In genomic region chr11:68053981-68054812, GRCh38 we compare ENCODE assay signal across 20 cellular contexts. TPM values are rescaled to one million over a fixed set of nuclear protein-coding genes. Genes with fewer than 3 reads are reported as not detected.
A peak's percentile ranks its signal among the peaks of the same experiment; 100 is the strongest.
DNase-seq lines count a peak whose midpoint lies in the region; ATAC-seq, FAIRE-seq and TF ChIP-seq lines count a peak whose summit lies in the region.
"Had no signal": no experiment of that assay in that cellular context is flagged by ENCODE, and none has a peak within 500 bp of the region (broad histone marks: within the 10 kb centered on the region; RNA-seq: fewer than 3 reads in every experiment).

No MANE protein-coding gene starts in this region.

- peaks cover 6% of the 10 kb centered on the region for H3K36me3 Mint-ChIP-seq in CD4-positive, CD25-positive, alpha-beta regulatory T cell

- H3K4me3 Mint-ChIP-seq in CD4-positive, CD25-positive, alpha-beta regulatory T cell: no peak overlapping the region

- H3K36me3 ChIP-seq in CD4-positive, CD25-positive, alpha-beta regulatory T cell (ENCODE audit: control insufficient read depth, insufficient read depth, low read length): peaks cover 28% of the 10 kb centered on the region
- H3K36me3 ChIP-seq in mucosa of descending colon (ENCODE audit: low read depth): no peaks in the 10 kb centered on the region

- peaks cover 0 to 3% (median 0%) of the 10 kb centered on the region in 7 donors for H3K9me3 Mint-ChIP-seq in CD4-positive, CD25-positive, alpha-beta regulatory T cell

- FAIRE-seq in GM12892 (lab: Jason Lieb, UNC): no peak

- H3K27me3 Mint-ChIP-seq in CD4-positive, CD25-positive, alpha-beta regulatory T cell: no peaks in the 10 kb centered on the region
- H3K27me3 Mint-ChIP-seq: progenitor cell of endocrine pancreas had no signal

- intact Hi-C loops in mucosa of descending colon (cut with DNase I, micrococcal nuclease): no loop called here

- no peak overlapping the region for H3K4me3 ChIP-seq in CD4-positive, CD25-positive, alpha-beta regulatory T cell (ENCODE audit: low read depth, low read length)
- H3K4me3 ChIP-seq in mucosa of descending colon: no peak overlapping the region
- H3K4me3 ChIP-seq: BLaER1, body of pancreas, dorsolateral prefrontal cortex, esophagus muscularis mucosa, skin epidermis had no signal

- no peaks in the 10 kb centered on the region for H3K4me1 Mint-ChIP-seq in CD4-positive, CD25-positive, alpha-beta regulatory T cell

- ATAC-seq in CD4-positive, CD25-positive, alpha-beta regulatory T cell (ENCODE audit: low read depth in 2 of 2): no peak
- ATAC-seq in mucosa of descending colon (peak; percentile 5), SK-N-SH treated with all-trans-retinoic acid at 6 μM for 48 hours (no peak)
- ATAC-seq: body of pancreas had no signal

- H3K27me3 ChIP-seq in CD4-positive, CD25-positive, alpha-beta regulatory T cell (ENCODE audit: control insufficient read depth, insufficient read depth, low read length): no peaks in the 10 kb centered on the region
- H3K27me3 ChIP-seq: BLaER1, body of pancreas, dorsolateral prefrontal cortex, esophagus muscularis mucosa had no signal

- no peak overlapping the region for H3K27ac ChIP-seq in CD4-positive, CD25-positive, alpha-beta regulatory T cell (ENCODE audit: insufficient read depth, low read length, poor library complexity, severe bottlenecking)
- H3K27ac ChIP-seq in VCaP: 0 out of 2 replicates have a peak overlapping the region, but pooled peaks have one; percentile 1
- H3K27ac ChIP-seq: body of pancreas, esophagus muscularis mucosa, skin epidermis had no signal

- H3K4me1 ChIP-seq in CD4-positive, CD25-positive, alpha-beta regulatory T cell (ENCODE audit: control insufficient read depth, insufficient read depth, low read length, poor library complexity, severe bottlenecking): no peaks in the 10 kb centered on the region
- no peaks in the 10 kb centered on the region for H3K4me1 ChIP-seq in mucosa of descending colon (ENCODE audit: low read depth)

- H3K9me3 ChIP-seq in CD4-positive, CD25-positive, alpha-beta regulatory T cell (ENCODE audit: control insufficient read depth in 2 of 2, low read length in 2 of 2): no peaks in the 10 kb centered on the region
- H3K9me3 ChIP-seq in mucosa of descending colon: no peaks in the 10 kb centered on the region
- H3K9me3 ChIP-seq: BLaER1, body of pancreas, esophagus muscularis mucosa had no signal

- TF ChIP-seq CTCF in VCaP (conservative IDR thresholded peaks at IDR 0.05) (no peak), mucosa of descending colon (IDR thresholded peaks at IDR 0.05) (no peak)

- DNase-seq in CD4-positive, CD25-positive, alpha-beta regulatory T cell: no peak
- DNase-seq in GM12892 (ENCODE audit: insufficient read length) (no peak), mucosa of descending colon (no peak), Ammon's horn (ENCODE audit: low spot score) (no peak)
- DNase-seq in activated T-cell treated with anti-CD3 and anti-CD28 coated beads, Interleukin-2, amount 50 U/mL, for 1 hour: no peak
- DNase-seq: activated gamma-delta T cell treated with Interleukin-2 at 50 U/mL for 16 hours; DMS 273 treated with DMSO at 0.1 percent for 48 hours; NCI-H1694; NCI-H345; stimulated activated CD4-positive, alpha-beta T cell treated with anti-CD3 and anti-CD28 coated beads, Interleukin-4, amount 100 ng/mL, for 24 hours; stimulated activated CD8-positive, alpha-beta memory T cell treated with anti-CD3 and anti-CD28 coated beads, Interleukin-4, amount 100 ng/mL, for 48 hours had no signal

- TF ChIP-seq POLR2A in GM12892 (IDR thresholded peaks at IDR 0.05; ENCODE audit: low read depth, low read length): peak; percentile 48; the same call in 1 of the 2 replicates

- peak overlapping the region in 2 of 3 donors; percentile 42 to 85 for H3K27ac Mint-ChIP-seq in CD4-positive, CD25-positive, alpha-beta regulatory T cell

TF ChIP-seq in SK-N-SH treated with all-trans-retinoic acid at 6 μM for 48 hours, 23 proteins besides CTCF, POLR2A, EP300 and RAD21:
- TF ChIP-seq BACH2 (CRISPR knock-in tag; IDR thresholded peaks at IDR 0.05; ENCODE audit: borderline replicate concordance): no peak
- TF ChIP-seq ZNF565 (CRISPR knock-in tag; conservative IDR thresholded peaks at IDR 0.05; ENCODE audit: low read depth): no peak
- TF ChIP-seq TCF4 (CRISPR knock-in tag; IDR thresholded peaks at IDR 0.05; ENCODE audit: borderline replicate concordance): no peak
- TF ChIP-seq CSRNP3 (CRISPR knock-in tag; IDR thresholded peaks at IDR 0.05): no peak
- TF ChIP-seq OSR1 (CRISPR knock-in tag; IDR thresholded peaks at IDR 0.05): no peak
- no peak for TF ChIP-seq ZNF8 (CRISPR knock-in tag; IDR thresholded peaks at IDR 0.05)
- no peak for TF ChIP-seq GLIS3 (CRISPR knock-in tag; IDR thresholded peaks at IDR 0.05)
- TF ChIP-seq ZFP3 (CRISPR knock-in tag; IDR thresholded peaks at IDR 0.05): no peak

RNA-seq across cellular contexts. Expression of gene TCIRG1, which starts 15.4 kb away (rescaled TPM):
- total RNA-seq in CD4-positive, CD25-positive, alpha-beta regulatory T cell: 290 TPM
- 10 to 100 TPM; 33.3 to 63.2 (median 46.2) TPM for polyA plus RNA-seq in CD4-positive, CD25-positive, alpha-beta regulatory T cell
- polyA plus RNA-seq in GM12892 (2012; ENCODE audit: missing spikeins): 32.9 TPM
- total RNA-seq in mucosa of descending colon: 100 to 1,000 TPM; 155 to 189 (median 166) TPM

RNA-seq across cellular contexts. Expression of gene NDUFS8, which starts 23.7 kb away (rescaled TPM):
- 66.6 TPM for total RNA-seq in CD4-positive, CD25-positive, alpha-beta regulatory T cell
- 100 to 1,000 TPM; 142 to 166 (median 152) TPM for polyA plus RNA-seq in CD4-positive, CD25-positive, alpha-beta regulatory T cell
- 67.3 TPM for polyA plus RNA-seq in GM12892 (2012; ENCODE audit: missing spikeins)
- 100 to 1,000 TPM; 148 to 165 (median 162) TPM for total RNA-seq in mucosa of descending colon

RNA-seq across cellular contexts. Expression of gene ALDH3B1, which starts 44.1 kb away (rescaled TPM):
- total RNA-seq in CD4-positive, CD25-positive, alpha-beta regulatory T cell: not detected
- not detected for polyA plus RNA-seq in CD4-positive, CD25-positive, alpha-beta regulatory T cell
- 0.13 TPM for polyA plus RNA-seq in GM12892 (2012; ENCODE audit: missing spikeins)
- total RNA-seq in mucosa of descending colon: 10 to 100 TPM in 2 of 3 donors, 1 to 10 TPM in 1; 8.6 to 18.9 (median 11.5) TPM
- total RNA-seq: activated CD8-positive, alpha-beta memory T cell treated with anti-CD3 and anti-CD28 coated beads for 36 hours; progenitor cell of endocrine pancreas had no signal

RNA-seq across cellular contexts. Expression of gene UNC93B1, which starts 50.3 kb away (rescaled TPM):
- 19.0 TPM for total RNA-seq in CD4-positive, CD25-positive, alpha-beta regulatory T cell
- 10 to 100 TPM; 12.8 to 16.0 (median 13.9) TPM for polyA plus RNA-seq in CD4-positive, CD25-positive, alpha-beta regulatory T cell
- polyA plus RNA-seq in GM12892 (2012; ENCODE audit: missing spikeins): 19.5 TPM
- total RNA-seq in mucosa of descending colon: 10 to 100 TPM; 30.1 to 47.5 (median 46.8) TPM
